In genomic region chr12:46657416-46658411, GRCh38 we compare ENCODE assay signal across 1 cellular context.
A peak's percentile ranks its signal among the peaks of the same experiment; 100 is the strongest.
TF ChIP-seq lines count a peak whose summit lies in the region.

No MANE protein-coding gene starts in this region.

TF ChIP-seq in K562, 482 proteins besides CTCF, POLR2A, EP300 and RAD21 (continued from another document and continues in another):
- TF ChIP-seq ZNF280B (CRISPR knock-in tag; IDR thresholded peaks at IDR 0.05) (no peak), NUFIP1 (IDR thresholded peaks at IDR 0.05; ENCODE audit: partially characterized antibody) (no peak), ZNF695 (CRISPR knock-in tag; IDR thresholded peaks at IDR 0.05) (no peak), STAT5B (CRISPR knock-in tag; IDR thresholded peaks at IDR 0.05) (no peak), SP2 (IDR thresholded peaks at IDR 0.05; ENCODE audit: extremely low read depth, low read depth, low read length, poor library complexity, severe bottlenecking) (no peak), NBN (IDR thresholded peaks at IDR 0.05; ENCODE audit: low read depth) (no peak), SRSF3 (IDR thresholded peaks at IDR 0.05; ENCODE audit: insufficient read depth, low read length) (no peak), ZNF24 (IDR thresholded peaks at IDR 0.05) (no peak), ETV6 (IDR thresholded peaks at IDR 0.05; ENCODE audit: borderline replicate concordance in 1 of 2, low read depth in 2 of 2, low read length in 1 of 2) (no peak), ETV6 (CRISPR knock-in tag; IDR thresholded peaks at IDR 0.05; ENCODE audit: borderline replicate concordance) (no peak), TSC22D4 (tag; IDR thresholded peaks at IDR 0.05) (no peak), VEZF1 (CRISPR knock-in tag; IDR thresholded peaks at IDR 0.05) (peak; percentile 25; the same call in 1 of the 2 replicates), ETS1 (conservative IDR thresholded peaks at IDR 0.05; ENCODE audit: control insufficient read depth, low read depth, low read length) (no peak), ZNF639 (CRISPR knock-in tag; conservative IDR thresholded peaks at IDR 0.05 in 1 of 2, IDR thresholded peaks at IDR 0.05 in 1 of 2) (peak in 1 of 2 experiments; percentile 28; a peak in 1 of 4 replicates), RBBP5 (IDR thresholded peaks at IDR 0.05; ENCODE audit: borderline replicate concordance, insufficient read depth, low read length, poor library complexity, severe bottlenecking) (no peak), PKNOX1 (IDR thresholded peaks at IDR 0.05) (peak; percentile 30; the same call in 1 of the 2 replicates), ZNF589 (CRISPR knock-in tag; IDR thresholded peaks at IDR 0.05; ENCODE audit: low read depth) (peak; percentile 69; the same call in 1 of the 2 replicates), ZNF282 (CRISPR knock-in tag; IDR thresholded peaks at IDR 0.05) (no peak), MECOM (CRISPR knock-in tag; IDR thresholded peaks at IDR 0.05) (no peak), HMG20B (CRISPR knock-in tag; IDR thresholded peaks at IDR 0.05) (no peak), CCNT2 (IDR thresholded peaks at IDR 0.05; ENCODE audit: borderline replicate concordance, extremely low read depth, insufficient read length, low read depth, low read length) (no peak), ZNF143 (CRISPR knock-in tag; IDR thresholded peaks at IDR 0.05) (no peak), NFIX (CRISPR knock-in tag; IDR thresholded peaks at IDR 0.05; ENCODE audit: low read depth) (no peak), ZEB2 (IDR thresholded peaks at IDR 0.05) (no peak), JUND (IDR thresholded peaks at IDR 0.05; ENCODE audit: borderline replicate concordance, low read depth, low read length) (peak; percentile 71; the same call in 1 of the 2 replicates), JUND (tag; IDR thresholded peaks at IDR 0.05; ENCODE audit: borderline replicate concordance, low read depth, low read length) (peak; percentile 70; the same call in 2 of the 3 replicates), ZNF780A (CRISPR knock-in tag; IDR thresholded peaks at IDR 0.05) (no peak), ETS2 (tag; IDR thresholded peaks at IDR 0.05; ENCODE audit: borderline replicate concordance, poor library complexity, severe bottlenecking) (no peak), ZNF75A (CRISPR knock-in tag; IDR thresholded peaks at IDR 0.05) (no peak), STAT6 (CRISPR knock-in tag; IDR thresholded peaks at IDR 0.05) (no peak), SMARCB1 (IDR thresholded peaks at IDR 0.05; ENCODE audit: insufficient read length, low read depth) (no peak), TAF15 (IDR thresholded peaks at IDR 0.05; ENCODE audit: low read depth, low read length) (no peak), ZHX1 (conservative IDR thresholded peaks at IDR 0.05; ENCODE audit: low read length) (no peak), FOXM1 (IDR thresholded peaks at IDR 0.05; ENCODE audit: low read depth) (no peak), FOXM1 (CRISPR knock-in tag; IDR thresholded peaks at IDR 0.05; ENCODE audit: low read depth) (no peak), ARID1B (IDR thresholded peaks at IDR 0.05) (peak; percentile 42; the same call in 1 of the 2 replicates), SAP30 (IDR thresholded peaks at IDR 0.05; ENCODE audit: borderline replicate concordance, insufficient read depth, low read depth, low read length, poor library complexity, severe bottlenecking) (no peak), TEAD4 (IDR thresholded peaks at IDR 0.05; ENCODE audit: low read length) (no peak), TEAD4 (CRISPR knock-in tag; IDR thresholded peaks at IDR 0.05; ENCODE audit: borderline replicate concordance) (no peak), FOSL1 (tag; conservative IDR thresholded peaks at IDR 0.05) (peak; percentile 88), ZNF324 (CRISPR knock-in tag; IDR thresholded peaks at IDR 0.05) (no peak), TAF9B (IDR thresholded peaks at IDR 0.05; ENCODE audit: partially characterized antibody) (no peak), SMARCA4 (IDR thresholded peaks at IDR 0.05) (peak; percentile 54; the same call in 1 of the 2 replicates), ATF1 (CRISPR knock-in tag; IDR thresholded peaks at IDR 0.05) (no peak), ATF1 (tag; IDR thresholded peaks at IDR 0.05) (no peak), SOX6 (IDR thresholded peaks at IDR 0.05) (no peak), ZNF445 (CRISPR knock-in tag; IDR thresholded peaks at IDR 0.05; ENCODE audit: low read depth) (no peak), MNT (conservative IDR thresholded peaks at IDR 0.05) (no peak), HDAC8 (tag; IDR thresholded peaks at IDR 0.05) (no peak), KAT2B (IDR thresholded peaks at IDR 0.05; ENCODE audit: low read depth, low read length) (no peak), REST (CRISPR knock-in tag; IDR thresholded peaks at IDR 0.05; ENCODE audit: low read depth) (no peak), WHSC1 (IDR thresholded peaks at IDR 0.05; ENCODE audit: low read length) (no peak), BRF1 (IDR thresholded peaks at IDR 0.05; ENCODE audit: borderline replicate concordance, extremely low read depth, insufficient read length) (no peak), FOS (IDR thresholded peaks at IDR 0.05; ENCODE audit: extremely low read depth, insufficient read length) (no peak), BACH1 (tag; IDR thresholded peaks at IDR 0.05) (no peak)
